Comparison of ENCODE assay signal across 8 cellular contexts in genomic region chr10:97498841-97499560, GRCh38.
A peak's percentile ranks its signal among the peaks of the same experiment; 100 is the strongest.
DNase-seq lines count a peak whose midpoint lies in the region; ATAC-seq lines count a peak whose summit lies in the region.

TSS of gene UBTD1 (plus strand) at chr10:97498924. CDS start at chr10:97499204, 280 bp downstream.

- H3K4me3 ChIP-seq in mucosa of rectum (ENCODE audit: low read length in 2 of 2), result peak within 1 kb of the TSS; percentile 97 to 99

- H3K36me3 ChIP-seq in mucosa of rectum (ENCODE audit: control insufficient read depth in 2 of 2, insufficient read depth in 2 of 2, low read length in 2 of 2), result peaks cover 0 to 3% of the 10 kb centered on the region in 2 donors

- ATAC-seq in GM19395 (IDR thresholded peaks at IDR 0.05; ENCODE audit: unreplicated experiment) (peak; percentile 7), GM18861 (IDR thresholded peaks at IDR 0.05; ENCODE audit: unreplicated experiment) (no peak)

- peaks cover 0 to 13% of the 10 kb centered on the region in 2 donors for H3K27me3 ChIP-seq in mucosa of rectum (ENCODE audit: control insufficient read depth in 2 of 2, insufficient read depth in 2 of 2, low read length in 2 of 2)

- H3K4me3 Mint-ChIP-seq in stimulated activated naive CD8-positive, alpha-beta T cell treated with anti-CD3 and anti-CD28 coated beads, Interleukin-15, Interleukin-2, amounts not matched to agents 100 ng/mL and 50 ng/mL, for 24 hours, result peak within 1 kb of the TSS; percentile 90

- no peaks in the 10 kb centered on the region for H3K9me3 Mint-ChIP-seq in stimulated activated naive CD8-positive, alpha-beta T cell treated with anti-CD3 and anti-CD28 coated beads, Interleukin-15, Interleukin-2, amounts not matched to agents 100 ng/mL and 50 ng/mL, for 24 hours

- H3K27me3 Mint-ChIP-seq in stimulated activated naive CD8-positive, alpha-beta T cell treated with anti-CD3 and anti-CD28 coated beads, Interleukin-15, Interleukin-2, amounts not matched to agents 100 ng/mL and 50 ng/mL, for 24 hours, result peaks cover 23% of the 10 kb centered on the region

- H3K36me3 Mint-ChIP-seq in stimulated activated naive CD8-positive, alpha-beta T cell treated with anti-CD3 and anti-CD28 coated beads, Interleukin-15, Interleukin-2, amounts not matched to agents 100 ng/mL and 50 ng/mL, for 24 hours (ENCODE audit: low read depth), result peaks cover 14% of the 10 kb centered on the region

- peaks cover 3 to 9% of the 10 kb centered on the region in 2 donors for H3K4me1 ChIP-seq in mucosa of rectum (ENCODE audit: control insufficient read depth in 2 of 2, insufficient read depth in 2 of 2, low read length in 2 of 2)

- H3K9me3 ChIP-seq in mucosa of rectum (ENCODE audit: control insufficient read depth in 2 of 2, low read length in 2 of 2), result no peaks in the 10 kb centered on the region

- peak; percentile 60 for DNase-seq in 8988T
- peak; percentile 46 to 74 for DNase-seq in Kasumi-1 (lab: John Stamatoyannopoulos, UW)
- DNase-seq in activated CD8-positive, alpha-beta memory T cell treated with anti-CD3 and anti-CD28 coated beads, Interleukin-2, amount 50 U/mL, for 4 hours, result peak; percentile 39
- DNase-seq in epithelial cell of prostate (ENCODE audit: low read depth, low spot score), result no peak

- peaks cover 47% of the 10 kb centered on the region for H3K4me1 Mint-ChIP-seq in stimulated activated naive CD8-positive, alpha-beta T cell treated with anti-CD3 and anti-CD28 coated beads, Interleukin-15, Interleukin-2, amounts not matched to agents 100 ng/mL and 50 ng/mL, for 24 hours (ENCODE audit: low read depth)

- H3K9ac ChIP-seq in mucosa of rectum (ENCODE audit: low read depth in 1 of 2, low read length in 2 of 2), result peak within 1 kb of the TSS; percentile 87 to 95

- peak within 1 kb of the TSS; percentile 86 for H3K27ac ChIP-seq in epithelial cell of prostate
- H3K27ac ChIP-seq in mucosa of rectum (ENCODE audit: low read depth in 2 of 2, low read length in 2 of 2), result peak within 1 kb of the TSS; percentile 90

- peak within 1 kb of the TSS; percentile 90 for H3K27ac Mint-ChIP-seq in stimulated activated naive CD8-positive, alpha-beta T cell treated with anti-CD3 and anti-CD28 coated beads, Interleukin-15, Interleukin-2, amounts not matched to agents 100 ng/mL and 50 ng/mL, for 24 hours
